Comparison of ENCODE assay signal across 18 cellular contexts in the genomic region with DNA sequence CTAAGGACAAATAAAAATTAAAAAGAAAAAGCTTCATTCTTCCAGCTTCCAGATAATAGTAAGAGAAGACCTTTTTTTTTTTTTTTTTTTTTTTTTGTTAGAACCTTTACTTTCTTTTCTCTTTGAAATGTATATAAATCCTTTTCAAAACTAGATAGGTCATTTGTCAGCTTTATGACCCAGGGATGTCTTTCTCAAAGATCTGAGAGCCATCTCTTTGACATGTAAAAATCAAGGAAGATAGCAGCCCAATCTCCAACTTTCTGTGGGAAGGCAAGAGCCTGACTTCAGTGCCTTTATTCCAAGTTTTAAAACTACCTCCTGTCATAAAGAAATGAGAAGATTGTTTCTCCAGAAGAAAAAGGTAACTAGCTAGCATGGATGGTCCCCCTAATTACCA.
"Had no signal": no experiment of that assay in that cellular context is flagged by ENCODE, and none has a peak within 500 bp of the region (broad histone marks: within the 10 kb centered on the region; RNA-seq: fewer than 3 reads in every experiment).

No MANE protein-coding gene starts in this region.

- H3K36me3 Mint-ChIP-seq: naive thymus-derived CD8-positive, alpha-beta T cell; stimulated activated naive B cell treated with anti-CD40 and anti-IgM and Interleukin-4, amounts not matched to agents 10 μg/mL and 1 μg/mL and 100 μg/mL, for 72 hours had no signal

- H3K4me3 ChIP-seq: coronary artery, mucosa of descending colon, thoracic aorta, transverse colon had no signal

- H3K27me3 Mint-ChIP-seq: stimulated activated naive B cell treated with anti-CD40 and anti-IgM and Interleukin-4, amounts not matched to agents 10 μg/mL and 1 μg/mL and 100 μg/mL, for 72 hours; stimulated activated naive CD8-positive, alpha-beta T cell treated with anti-CD3 and anti-CD28 coated beads, Interleukin-15, amount 100 ng/mL, for 72 hours had no signal

- H3K4me1 ChIP-seq: foreskin keratinocyte, transverse colon had no signal

- H3K9me3 ChIP-seq: neutrophil, thoracic aorta, transverse colon had no signal

- H3K4me1 Mint-ChIP-seq: naive thymus-derived CD8-positive, alpha-beta T cell; stimulated activated naive B cell treated with anti-CD40 and anti-IgM and Interleukin-4, amounts not matched to agents 10 μg/mL and 1 μg/mL and 100 μg/mL, for 72 hours; stimulated activated naive CD8-positive, alpha-beta T cell treated with anti-CD3 and anti-CD28 coated beads, Interleukin-15, amount 100 ng/mL, for 72 hours had no signal

- H3K27me3 ChIP-seq: foreskin keratinocyte, neutrophil, transverse colon had no signal

- H3K27ac Mint-ChIP-seq: endodermal cell; naive thymus-derived CD8-positive, alpha-beta T cell; stimulated activated naive B cell treated with anti-CD40 and anti-IgM and Interleukin-4, amounts not matched to agents 10 μg/mL and 1 μg/mL and 100 μg/mL, for 72 hours; stimulated activated naive CD8-positive, alpha-beta T cell treated with anti-CD3 and anti-CD28 coated beads, Interleukin-15, amount 100 ng/mL, for 72 hours had no signal

- DNase-seq: effector CD4-positive, alpha-beta T cell; endodermal cell; erythroblast; foreskin keratinocyte; kidney; left cardiac atrium; left ventricle myocardium superior; mucosa of descending colon; naive thymus-derived CD8-positive, alpha-beta T cell; stimulated activated CD4-positive, alpha-beta T cell treated with anti-CD3 and anti-CD28 coated beads, Interleukin-2, amount 100 ng/mL, for 24 hours; stimulated activated CD4-positive, alpha-beta T cell treated with anti-CD3 and anti-CD28 coated beads, Interleukin-4, amount 100 ng/mL, for 4 hours; stimulated activated naive B cell treated with anti-CD40 and anti-IgM and Interleukin-4, amounts not matched to agents 10 μg/mL and 1 μg/mL and 100 μg/mL, for 72 hours; stimulated activated naive CD8-positive, alpha-beta T cell treated with anti-CD3 and anti-CD28 coated beads, Interleukin-15, amount 100 ng/mL, for 72 hours; transverse colon had no signal

- ATAC-seq: foreskin keratinocyte; left cardiac atrium; left ventricle myocardium superior; mucosa of descending colon; naive thymus-derived CD8-positive, alpha-beta T cell; sciatic nerve; stimulated activated naive B cell treated with anti-CD40 and anti-IgM and Interleukin-4, amounts not matched to agents 10 μg/mL and 1 μg/mL and 100 μg/mL, for 72 hours; stimulated activated naive CD8-positive, alpha-beta T cell treated with anti-CD3 and anti-CD28 coated beads, Interleukin-15, amount 100 ng/mL, for 72 hours had no signal

- H3K4me3 Mint-ChIP-seq: endodermal cell; naive thymus-derived CD8-positive, alpha-beta T cell; stimulated activated naive B cell treated with anti-CD40 and anti-IgM and Interleukin-4, amounts not matched to agents 10 μg/mL and 1 μg/mL and 100 μg/mL, for 72 hours; stimulated activated naive CD8-positive, alpha-beta T cell treated with anti-CD3 and anti-CD28 coated beads, Interleukin-15, amount 100 ng/mL, for 72 hours had no signal

- H3K27ac ChIP-seq: coronary artery, foreskin keratinocyte, neutrophil, thoracic aorta, transverse colon had no signal

- H3K36me3 ChIP-seq: neutrophil, thoracic aorta, transverse colon had no signal

- H3K9me3 Mint-ChIP-seq: endodermal cell had no signal
